Comparison of ENCODE assay signal across 9 cellular contexts in genomic region chr1:156160000-156160743, GRCh38. TPM values are rescaled to one million over a fixed set of nuclear protein-coding genes. Genes with fewer than 3 reads are reported as not detected.
DNase-seq lines count a peak whose midpoint lies in the region; ATAC-seq and TF ChIP-seq lines count a peak whose summit lies in the region.
"Had no signal": no experiment of that assay in that cellular context is flagged by ENCODE, and none has a peak within 500 bp of the region (broad histone marks: within the 10 kb centered on the region; RNA-seq: fewer than 3 reads in every experiment).

No MANE protein-coding gene starts in this region.

- H3K27ac ChIP-seq in dorsolateral prefrontal cortex: peak overlapping the region in 47 of 59 donors; percentile 17 to 86 (median 68)
- H3K27ac ChIP-seq in muscle layer of duodenum (ENCODE audit: low read length): no peak overlapping the region
- peak overlapping the region; percentile 8 to 79 (median 72) for H3K27ac ChIP-seq in upper lobe of left lung
- H3K27ac ChIP-seq in caudate nucleus (ENCODE audit: low read depth, low read length): no peak overlapping the region
- H3K27ac ChIP-seq: C4-2B had no signal

- 51 to 75% methylated on average over 13 of the region's 13 CpGs for WGBS in upper lobe of left lung, 2 donors

- H3K4me1 ChIP-seq in muscle layer of duodenum (ENCODE audit: control insufficient read depth in 1 of 2, insufficient read depth in 2 of 2, low read length in 2 of 2) (peaks cover 0 to 11% of the 10 kb centered on the region in 2 donors), upper lobe of left lung (peaks cover 7 to 23% (median 15%) of the 10 kb centered on the region in 4 donors)

- H3K36me3 ChIP-seq in muscle layer of duodenum (ENCODE audit: control insufficient read depth in 1 of 2, insufficient read depth in 2 of 2, low read length in 2 of 2): no peaks in the 10 kb centered on the region
- peaks cover 0 to 10% (median 0%) of the 10 kb centered on the region in 4 donors for H3K36me3 ChIP-seq in upper lobe of left lung

- no peak overlapping the region for H3K27ac Mint-ChIP-seq in activated naive CD4-positive, alpha-beta T cell treated with anti-CD3 and anti-CD28 coated beads, Interleukin-2, amount 10 ng/mL, durations not matched to agents 7 days and 5 days

- H3K4me3 Mint-ChIP-seq in activated naive CD4-positive, alpha-beta T cell treated with anti-CD3 and anti-CD28 coated beads, Interleukin-2, amount 10 ng/mL, durations not matched to agents 7 days and 5 days: peak overlapping the region; percentile 61

- no peaks in the 10 kb centered on the region for H3K27me3 ChIP-seq in dorsolateral prefrontal cortex
- H3K27me3 ChIP-seq in muscle layer of duodenum (ENCODE audit: low read depth, low read length): no peaks in the 10 kb centered on the region
- H3K27me3 ChIP-seq in upper lobe of left lung: no peaks in the 10 kb centered on the region

- H3K36me3 Mint-ChIP-seq in activated naive CD4-positive, alpha-beta T cell treated with anti-CD3 and anti-CD28 coated beads, Interleukin-2, amount 10 ng/mL, durations not matched to agents 7 days and 5 days: no peaks in the 10 kb centered on the region

- TF ChIP-seq CTCF in dorsolateral prefrontal cortex (IDR thresholded peaks at IDR 0.05 in 54 of 56, conservative IDR thresholded peaks at IDR 0.05 in 2 of 56; ENCODE audit: low read depth in 1 of 56, partially characterized antibody in 56 of 56): no peak
- no peak for TF ChIP-seq CTCF in upper lobe of left lung (IDR thresholded peaks at IDR 0.05)

- H3K9me3 ChIP-seq in muscle layer of duodenum (ENCODE audit: control insufficient read depth in 1 of 2, low read length in 2 of 2): no peaks in the 10 kb centered on the region
- H3K9me3 ChIP-seq in upper lobe of left lung: no peaks in the 10 kb centered on the region

- CTCF ChIA-PET in activated naive CD4-positive, alpha-beta T cell treated with anti-CD3 and anti-CD28 coated beads, Interleukin-2, amount 10 ng/mL, durations not matched to agents 7 days and 5 days (lab: Charles Lee): interaction anchor here (1.6 to 2.6 kb wide), 3 partner anchors 15 to 65 kb away, joined by 4 to 14 read pairs (median 8); no protein-coding TSS in a partner anchor

- TF ChIP-seq EP300 in upper lobe of left lung (IDR thresholded peaks at IDR 0.05): no peak

- no peak for DNase-seq in activated naive CD4-positive, alpha-beta T cell treated with anti-CD3 and anti-CD28 coated beads, Interleukin-2, amount 10 ng/mL, durations not matched to agents 7 days and 5 days
- DNase-seq in activated naive CD4-positive, alpha-beta T cell treated with anti-CD3 and anti-CD28 coated beads, Interleukin-2, amount 50 U/mL, for 16 hours: no peak
- DNase-seq in dorsolateral prefrontal cortex: no peak
- DNase-seq in upper lobe of left lung: no peak
- DNase-seq in caudate nucleus (lab: John Stamatoyannopoulos, UW): no peak
- DNase-seq in NCI-H748 treated with DMSO at 0.1 percent for 48 hours (lab: John Stamatoyannopoulos, UW): no peak

- peaks cover 4% of the 10 kb centered on the region for H3K27me3 Mint-ChIP-seq in activated naive CD4-positive, alpha-beta T cell treated with anti-CD3 and anti-CD28 coated beads, Interleukin-2, amount 10 ng/mL, durations not matched to agents 7 days and 5 days

- no peak for TF ChIP-seq POLR2A in upper lobe of left lung (IDR thresholded peaks at IDR 0.05)

- peaks cover 51% of the 10 kb centered on the region for H3K4me1 Mint-ChIP-seq in activated naive CD4-positive, alpha-beta T cell treated with anti-CD3 and anti-CD28 coated beads, Interleukin-2, amount 10 ng/mL, durations not matched to agents 7 days and 5 days

- intact Hi-C loops in dorsolateral prefrontal cortex (cut with DNase I): no loop called here

- no peaks in the 10 kb centered on the region for H3K9me3 Mint-ChIP-seq in activated naive CD4-positive, alpha-beta T cell treated with anti-CD3 and anti-CD28 coated beads, Interleukin-2, amount 10 ng/mL, durations not matched to agents 7 days and 5 days

- ATAC-seq in upper lobe of left lung (ENCODE audit: low FRiP score in 2 of 2) (no peak), GM18861 (IDR thresholded peaks at IDR 0.05; ENCODE audit: unreplicated experiment) (no peak)

- H3K4me3 ChIP-seq in dorsolateral prefrontal cortex (peak overlapping the region in 54 of 59 donors; percentile 27 to 68 (median 56)), muscle layer of duodenum (ENCODE audit: low read depth in 1 of 2, low read length in 2 of 2) (peak overlapping the region; percentile 3 to 56), upper lobe of left lung (peak overlapping the region in 3 of 4 donors; percentile 35 to 50 (median 50))

RNA-seq across cellular contexts. Expression of gene SEMA4A, which starts 6.8 kb away (rescaled TPM):
- total RNA-seq in dorsolateral prefrontal cortex: 10 to 100 TPM; 10.4 to 48.3 (median 27.5) TPM
- 10 to 100 TPM; 28.9 to 65.9 (median 33.5) TPM for total RNA-seq in upper lobe of left lung

RNA-seq across cellular contexts. Expression of gene SLC25A44, which starts 33.7 kb away (rescaled TPM):
- total RNA-seq in dorsolateral prefrontal cortex: 10 to 100 TPM; 30.5 to 80.5 (median 49.8) TPM
- 10 to 100 TPM; 11.0 to 27.4 (median 21.1) TPM for total RNA-seq in upper lobe of left lung

RNA-seq across cellular contexts. Expression of gene LMNA, which starts 45.7 kb away (rescaled TPM):
- total RNA-seq in dorsolateral prefrontal cortex (100 to 1,000 TPM in 10 of 120 experiments, 10 to 100 TPM in 110; 32.8 to 189 (median 59.9) TPM), upper lobe of left lung (1,000 to 10,000 TPM in 1 of 6 donors, 100 to 1,000 TPM in 5; 156 to 1,281 (median 388) TPM)

RNA-seq across cellular contexts. Expression of gene PMF1, which starts 52.6 kb away (rescaled TPM):
- 10 to 100 TPM; 16.6 to 45.3 (median 27.0) TPM for total RNA-seq in dorsolateral prefrontal cortex
- total RNA-seq in upper lobe of left lung: 10 to 100 TPM; 46.1 to 88.2 (median 66.6) TPM

Comparison
In these comparisons a context has a peak if more than half of its experiments do, and no peak if none do; other contexts are left out.
1. H3K27ac ChIP-seq: peak in dorsolateral prefrontal cortex (47 of 59) and upper lobe of left lung (4 of 4); none in muscle layer of duodenum (single experiment) and caudate nucleus (single experiment).
2. Peak in every context shown above with its lines, with median percentiles within 50 percentile points of each other: H3K4me3 ChIP-seq.